ENCODE assay signal across 12 cellular contexts in genomic region chr1:10779201-10779600, GRCh38. TPM values are rescaled to one million over a fixed set of nuclear protein-coding genes. Genes with fewer than 3 reads are reported as not detected.
A peak's percentile ranks its signal among the peaks of the same experiment; 100 is the strongest.
DNase-seq lines count a peak whose midpoint lies in the region; ATAC-seq, FAIRE-seq and TF ChIP-seq lines count a peak whose summit lies in the region.
"Had no signal": no experiment of that assay in that cellular context is flagged by ENCODE, and none has a peak within 500 bp of the region (broad histone marks: within the 10 kb centered on the region; RNA-seq: fewer than 3 reads in every experiment).

No MANE protein-coding gene starts in this region.

- CTCF ChIA-PET in MCF 10A (lab: Yijun Ruan, JAX): interaction anchor here (0.7 kb wide), 2 partner anchors 163 to 290 kb away, joined by 3 read pairs; no protein-coding TSS in a partner anchor

- BruUV-seq in MCF 10A (replicated peaks; lab: Mats Ljungman, UMichigan): no TSS peak

- H3K9me3 Mint-ChIP-seq in MCF 10A (ENCODE audit: unreplicated experiment): no peaks in the 10 kb centered on the region
- H3K9me3 Mint-ChIP-seq: IgD-negative memory B cell, memory B cell had no signal

- H3K27ac Mint-ChIP-seq in MCF 10A (ENCODE audit: low read depth, unreplicated experiment): no peak overlapping the region
- H3K27ac Mint-ChIP-seq: IgD-negative memory B cell, memory B cell had no signal

- DNase-seq in H54 (ENCODE audit: insufficient read length, low spot score) (peak; percentile 91), NCI-H2107 treated with DMSO at 0.1 percent for 48 hours (lab: John Stamatoyannopoulos, UW; ENCODE audit: unreplicated experiment) (peak; percentile 93), MCF 10A (ENCODE audit: unreplicated experiment) (peak; percentile 96), psoas muscle (no peak), SIG-M5 (lab: John Stamatoyannopoulos, UW) (no peak), hippocampal formation (lab: John Stamatoyannopoulos, UW) (no peak), GM19238 (ENCODE audit: insufficient read length, low spot score) (no peak)

- H3K4me1 ChIP-seq in psoas muscle: peaks cover 70% of the 10 kb centered on the region

- POLR2A ChIA-PET in MCF 10A (lab: Yijun Ruan, JAX): interaction anchor here (0.6 to 3.1 kb wide), 11 partner anchors 9 to 233 kb away, joined by 3 to 18 read pairs (median 4); partner anchors contain the start of gene CASZ1

- no peaks in the 10 kb centered on the region for H3K9me3 ChIP-seq in psoas muscle
- H3K9me3 ChIP-seq: spleen had no signal

- TF ChIP-seq POLR2A in H54 (IDR thresholded peaks at IDR 0.05; ENCODE audit: low read depth, low read length): no peak

- peaks cover 0 to 3% of the 10 kb centered on the region in 2 donors for H3K36me3 ChIP-seq in psoas muscle (ENCODE audit: insufficient read depth in 1 of 2, low read depth in 1 of 2)
- H3K36me3 ChIP-seq: spleen had no signal

- no peaks in the 10 kb centered on the region for H3K36me3 Mint-ChIP-seq in MCF 10A (ENCODE audit: insufficient read depth, unreplicated experiment)
- H3K36me3 Mint-ChIP-seq: IgD-negative memory B cell, memory B cell had no signal

- ATAC-seq in psoas muscle (peak in 3 of 4 donors; percentile 20 to 39 (median 27)), HG02763 (IDR thresholded peaks at IDR 0.05; ENCODE audit: unreplicated experiment) (no peak)

- WGBS in psoas muscle, 3 donors: 79 to 89% (median 80%) methylated on average over 18 of the region's 18 CpGs

- peaks cover 0 to 3% (median 0%) of the 10 kb centered on the region in 3 donors for H3K27me3 ChIP-seq in psoas muscle (ENCODE audit: insufficient read depth in 3 of 3, low read length in 2 of 3)

- H3K27ac ChIP-seq in psoas muscle: no peak overlapping the region
- H3K27ac ChIP-seq: SK-N-MC, spleen had no signal

- peak; percentile 55 for FAIRE-seq in H54 (lab: Jason Lieb, UNC)

- no peaks in the 10 kb centered on the region for H3K27me3 Mint-ChIP-seq in MCF 10A (ENCODE audit: insufficient read depth, unreplicated experiment)
- H3K27me3 Mint-ChIP-seq: IgD-negative memory B cell had no signal

- TF ChIP-seq CTCF in MCF 10A (IDR thresholded peaks at IDR 0.05; ENCODE audit: unreplicated experiment): no peak
- TF ChIP-seq CTCF in psoas muscle (IDR thresholded peaks at IDR 0.05): no peak

- intact Hi-C loops in MCF 10A (cut with micrococcal nuclease) (no loop called here), psoas muscle (cut with DNase I) (no loop called here)

- no peaks in the 10 kb centered on the region for H3K4me1 Mint-ChIP-seq in MCF 10A (ENCODE audit: insufficient read depth, unreplicated experiment)
- H3K4me1 Mint-ChIP-seq: IgD-negative memory B cell, memory B cell had no signal

- no peak overlapping the region for H3K4me3 ChIP-seq in psoas muscle
- H3K4me3 ChIP-seq: SK-N-MC, spleen had no signal

- peak overlapping the region; percentile 22 for H3K4me3 Mint-ChIP-seq in MCF 10A (ENCODE audit: unreplicated experiment)
- H3K4me3 Mint-ChIP-seq: IgD-negative memory B cell, memory B cell had no signal

RNA-seq across cellular contexts. Expression of gene CASZ1, which starts 17.2 kb away (rescaled TPM):
- total RNA-seq in MCF 10A (2022) (11.1 and 13.2 TPM in 2 replicates), psoas muscle (10 to 100 TPM; 53.1 to 83.3 (median 60.8) TPM)
- 10 to 100 TPM in 2 of 3 donors, 1 to 10 TPM in 1; 2.6 to 23.7 (median 11.0) TPM for polyA plus RNA-seq in psoas muscle

Comparison
In these comparisons a context has a peak if more than half of its experiments do, and no peak if none do; other contexts are left out.
1. DNase-seq: peak in H54 (single experiment), NCI-H2107 treated with DMSO at 0.1 percent for 48 hours (single experiment) and MCF 10A (single experiment); none in psoas muscle (0 of 2), SIG-M5 (single experiment), hippocampal formation (0 of 2) and GM19238 (single experiment).